Comparison of ENCODE assay signal across 7 cellular contexts in genomic region chr1:27436204-27437159, GRCh38. TPM values are rescaled to one million over a fixed set of nuclear protein-coding genes. Genes with fewer than 3 reads are reported as not detected.
DNase-seq lines count a peak whose midpoint lies in the region; FAIRE-seq and TF ChIP-seq lines count a peak whose summit lies in the region.

No MANE protein-coding gene starts in this region.

- no peaks in the 10 kb centered on the region for H3K4me1 ChIP-seq in urinary bladder (ENCODE audit: insufficient read depth)

- DNase-seq in GM18507 (ENCODE audit: extremely low spot score, insufficient read length, low read depth) (no peak), NOMO-1 (lab: John Stamatoyannopoulos, UW; ENCODE audit: unreplicated experiment in 2 of 2) (peak; percentile 26 to 51), cardiac fibroblast (ENCODE audit: low read depth in 2 of 2) (peak; percentile 62 to 80), medulla oblongata (ENCODE audit: extremely low spot score) (peak; percentile 61), middle frontal gyrus (ENCODE audit: extremely low spot score, low spot score) (no peak), NCI-H526 (lab: John Stamatoyannopoulos, UW) (no peak)

- FAIRE-seq in GM18507 (lab: Jason Lieb, UNC), result peak; percentile 65

- H3K27ac ChIP-seq in urinary bladder (ENCODE audit: low read depth), result peak overlapping the region; percentile 78

- no peak for TF ChIP-seq CTCF in cardiac fibroblast (IDR thresholded peaks at IDR 0.05; ENCODE audit: low read depth, low read length)

- 36% methylated on average over 5 of the region's 5 CpGs for WGBS in urinary bladder

- no peaks in the 10 kb centered on the region for H3K36me3 ChIP-seq in urinary bladder (ENCODE audit: insufficient read depth)

- H3K4me3 ChIP-seq in cardiac fibroblast (replicated peaks in 1 of 2; ENCODE audit: low read depth in 2 of 2, low read length in 2 of 2), result no peak overlapping the region
- no peak overlapping the region for H3K4me3 ChIP-seq in urinary bladder (ENCODE audit: low read depth, low read length)

RNA-seq across cellular contexts. Expression of gene GPR3, which starts 44.1 kb away (rescaled TPM):
- 0.16 TPM for total RNA-seq in urinary bladder
- polyA plus RNA-seq in urinary bladder, result 1.8 TPM

RNA-seq across cellular contexts. Expression of gene CD164L2, which starts 53.3 kb away (rescaled TPM):
- total RNA-seq in urinary bladder, result not detected
- 0.06 TPM for polyA plus RNA-seq in urinary bladder

RNA-seq across cellular contexts. Expression of gene WASF2, which starts 53.5 kb away (rescaled TPM):
- total RNA-seq in urinary bladder, result 40.7 TPM
- 83.6 TPM for polyA plus RNA-seq in urinary bladder

Comparison
In these comparisons a context has a peak if more than half of its experiments do, and no peak if none do; other contexts are left out.
1. DNase-seq: peak in NOMO-1 (2 of 2), cardiac fibroblast (2 of 2) and medulla oblongata (single experiment); none in GM18507 (single experiment), middle frontal gyrus (single experiment) and NCI-H526 (0 of 2).